1 cellular context compared by ENCODE assay signal in the genomic region with DNA sequence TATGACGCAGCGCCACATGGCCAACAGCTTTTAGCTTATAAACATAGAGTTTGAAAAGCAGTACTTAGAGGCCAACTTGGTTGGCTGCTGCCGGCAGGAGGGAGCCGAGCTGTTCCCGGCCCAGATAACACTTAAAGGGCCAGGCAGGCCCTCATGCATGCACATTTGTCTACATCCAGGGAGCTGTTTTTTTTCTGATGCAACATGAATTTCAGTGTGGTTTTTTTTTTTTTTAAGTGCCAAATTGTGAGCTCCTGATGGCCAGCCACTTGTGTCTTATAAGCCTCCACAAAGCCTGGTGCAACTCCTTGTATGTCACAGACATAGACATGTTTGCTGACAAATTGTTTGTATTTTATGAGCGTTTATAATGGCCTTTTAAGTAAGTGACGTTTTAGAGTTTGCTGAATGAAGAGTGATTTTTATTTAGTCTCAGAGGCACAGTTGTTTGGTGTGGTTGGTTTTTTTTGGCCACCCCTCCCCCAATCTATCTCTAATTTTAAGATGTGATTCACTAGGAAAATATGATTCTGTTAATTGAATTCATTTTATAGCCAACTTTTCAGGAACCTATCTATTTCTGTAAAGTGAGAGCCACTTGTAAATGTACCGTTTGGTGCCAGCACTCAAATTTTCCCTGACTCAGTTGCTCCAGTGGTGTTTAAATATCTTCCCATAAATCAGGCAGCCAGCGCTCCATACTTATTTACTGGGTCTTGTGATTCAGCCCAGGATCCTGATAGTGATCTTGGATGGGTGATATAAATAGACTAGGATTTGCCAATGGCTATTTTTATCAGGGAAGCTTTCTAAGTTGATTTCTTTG.
TF ChIP-seq lines count a peak whose summit lies in the region.

No MANE protein-coding gene starts in this region.

TF ChIP-seq in HepG2, 621 proteins besides CTCF, POLR2A, EP300 and RAD21 (continued from another document):
- TF ChIP-seq, protein P1, sequence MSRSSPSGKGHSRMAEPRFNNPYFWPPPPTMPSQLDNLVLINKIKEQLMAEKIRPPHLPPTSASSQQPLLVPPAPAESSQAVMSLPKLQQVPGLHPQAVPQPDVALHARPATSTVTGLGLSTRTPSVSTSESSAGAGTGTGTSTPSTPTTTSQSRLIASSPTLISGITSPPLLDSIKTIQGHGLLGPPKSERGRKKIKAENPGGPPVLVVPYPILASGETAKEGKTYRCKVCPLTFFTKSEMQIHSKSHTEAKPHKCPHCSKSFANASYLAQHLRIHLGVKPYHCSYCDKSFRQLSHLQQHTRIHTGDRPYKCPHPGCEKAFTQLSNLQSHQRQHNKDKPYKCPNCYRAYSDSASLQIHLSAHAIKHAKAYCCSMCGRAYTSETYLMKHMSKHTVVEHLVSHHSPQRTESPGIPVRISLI (CRISPR knock-in tag; IDR thresholded peaks at IDR 0.05; ENCODE audit: borderline replicate concordance), result peak; percentile 12; the same call in 1 of the 2 replicates
- TF ChIP-seq NFYB (CRISPR knock-in tag; IDR thresholded peaks at IDR 0.05), result 0 out of 2 replicates have a peak, but pooled peaks have one; percentile 24
- no peak for TF ChIP-seq ZNF772 (CRISPR knock-in tag; IDR thresholded peaks at IDR 0.05)
- no peak for TF ChIP-seq ZSCAN12 (CRISPR knock-in tag; IDR thresholded peaks at IDR 0.05)
